ENCODE assay signal across 17 cellular contexts in genomic region chr19:4987286-4987685, GRCh38. TPM values are rescaled to one million over a fixed set of nuclear protein-coding genes. Genes with fewer than 3 reads are reported as not detected.
DNase-seq lines count a peak whose midpoint lies in the region; ATAC-seq, FAIRE-seq and TF ChIP-seq lines count a peak whose summit lies in the region.
"Had no signal": no experiment of that assay in that cellular context is flagged by ENCODE, and none has a peak within 500 bp of the region (broad histone marks: within the 10 kb centered on the region; RNA-seq: fewer than 3 reads in every experiment).

No MANE protein-coding gene starts in this region.

- H3K9me3 ChIP-seq in left ventricle myocardium inferior (replicated peaks), result no peaks in the 10 kb centered on the region
- peaks cover 0 to 11% (median 0%) of the 10 kb centered on the region in 12 donors for H3K9me3 ChIP-seq in heart left ventricle
- H3K9me3 ChIP-seq: gastroesophageal sphincter, mucosa of descending colon had no signal

- H3K9me3 Mint-ChIP-seq in brain (peaks cover 2 to 20% (median 5%) of the 10 kb centered on the region in 5 experiments), type B pancreatic cell (no peaks in the 10 kb centered on the region)
- H3K9me3 Mint-ChIP-seq: activated CD4-positive, alpha-beta memory T cell treated with anti-CD3 and anti-CD28 coated beads, Interleukin-2, amount 10 ng/mL, durations not matched to agents 7 days and 5 days; endodermal cell had no signal

- peak overlapping the region; percentile 4 to 79 (median 71) for H3K27ac Mint-ChIP-seq in brain
- peak overlapping the region; percentile 15 for H3K27ac Mint-ChIP-seq in type B pancreatic cell
- H3K27ac Mint-ChIP-seq: activated CD4-positive, alpha-beta memory T cell treated with anti-CD3 and anti-CD28 coated beads, Interleukin-2, amount 10 ng/mL, durations not matched to agents 7 days and 5 days had no signal

- DNase-seq in left ventricle myocardium inferior (no peak), heart left ventricle (no peak), myocyte (ENCODE audit: low read depth) (peak; percentile 54), type B pancreatic cell (ENCODE audit: extremely low spot score, unreplicated experiment) (no peak), SKM-1 (lab: John Stamatoyannopoulos, UW; ENCODE audit: unreplicated experiment) (no peak), frontal cortex (ENCODE audit: low spot score in 2 of 2) (no peak)
- no peak for DNase-seq in activated CD4-positive, alpha-beta T cell treated with anti-CD3 and anti-CD28 coated beads for 1 hour
- DNase-seq: activated CD4-positive, alpha-beta memory T cell treated with anti-CD3 and anti-CD28 coated beads, Interleukin-2, amount 10 ng/mL, durations not matched to agents 7 days and 5 days; endodermal cell; GF-D8; mucosa of descending colon; NCI-H2029 treated with DMSO at 0.1 percent for 48 hours; stimulated activated CD4-positive, alpha-beta T cell treated with anti-CD3 and anti-CD28 coated beads, Interleukin-4, amount 100 ng/mL, for 24 hours had no signal

- intact Hi-C loops in left ventricle myocardium inferior (cut with micrococcal nuclease) (no loop called here), heart left ventricle (cut with DNase I) (loop anchor here in 1 of 10 donors (5.0 kb wide), 1 partner anchor 35 kb away; no protein-coding TSS in a partner anchor)

- 46 to 54% (median 50%) methylated on average over 11 of the region's 11 CpGs for WGBS in heart left ventricle, 4 donors

- peaks cover 46% of the 10 kb centered on the region for H3K36me3 Mint-ChIP-seq in brain
- H3K36me3 Mint-ChIP-seq in type B pancreatic cell, result peaks cover 5% of the 10 kb centered on the region

- H3K4me3 ChIP-seq in left ventricle myocardium inferior, result peak overlapping the region; percentile 27
- no peak overlapping the region for H3K4me3 ChIP-seq in heart left ventricle
- H3K4me3 ChIP-seq: gastroesophageal sphincter, mucosa of descending colon had no signal

- H3K36me3 ChIP-seq in left ventricle myocardium inferior (peaks cover 4% of the 10 kb centered on the region), heart left ventricle (peaks cover 0 to 9% (median 0%) of the 10 kb centered on the region in 9 donors)

- no peak for TF ChIP-seq CTCF in left ventricle myocardium inferior (IDR thresholded peaks at IDR 0.05; ENCODE audit: borderline replicate concordance)
- no peak for TF ChIP-seq CTCF in heart left ventricle (IDR thresholded peaks at IDR 0.05)
- no peak for TF ChIP-seq CTCF in brain (conservative IDR thresholded peaks at IDR 0.05)
- TF ChIP-seq CTCF in type B pancreatic cell (conservative IDR thresholded peaks at IDR 0.05), result no peak

- H3K4me1 Mint-ChIP-seq in brain (peaks cover 82% of the 10 kb centered on the region), type B pancreatic cell (ENCODE audit: unreplicated experiment) (peaks cover 50% of the 10 kb centered on the region)
- H3K4me1 Mint-ChIP-seq: activated CD4-positive, alpha-beta memory T cell treated with anti-CD3 and anti-CD28 coated beads, Interleukin-2, amount 10 ng/mL, durations not matched to agents 7 days and 5 days had no signal

- no peak for TF ChIP-seq POLR2A in heart left ventricle (IDR thresholded peaks at IDR 0.05)

- H3K27me3 ChIP-seq in left ventricle myocardium inferior (ENCODE audit: low read depth) (no peaks in the 10 kb centered on the region), heart left ventricle (no peaks in the 10 kb centered on the region)
- H3K27me3 ChIP-seq: gastroesophageal sphincter had no signal

- peak overlapping the region; percentile 33 for H3K27ac ChIP-seq in left ventricle myocardium inferior (replicated peaks)
- peak overlapping the region in 4 of 12 donors; percentile 13 to 33 (median 22) for H3K27ac ChIP-seq in heart left ventricle
- H3K27ac ChIP-seq: HL-60 had no signal

- H3K27me3 Mint-ChIP-seq in brain (no peaks in the 10 kb centered on the region), type B pancreatic cell (no peaks in the 10 kb centered on the region)
- H3K27me3 Mint-ChIP-seq: activated CD4-positive, alpha-beta memory T cell treated with anti-CD3 and anti-CD28 coated beads, Interleukin-2, amount 10 ng/mL, durations not matched to agents 7 days and 5 days had no signal

- no peak for ATAC-seq in heart left ventricle
- ATAC-seq: gastroesophageal sphincter, mucosa of descending colon had no signal

- FAIRE-seq in frontal cortex (lab: Jason Lieb, UNC), result no peak
- FAIRE-seq: islet of Langerhans had no signal

- H3K4me3 Mint-ChIP-seq in brain (peak overlapping the region in 4 of 5 experiments; percentile 18 to 25 (median 18)), type B pancreatic cell (no peak overlapping the region)
- H3K4me3 Mint-ChIP-seq: activated CD4-positive, alpha-beta memory T cell treated with anti-CD3 and anti-CD28 coated beads, Interleukin-2, amount 10 ng/mL, durations not matched to agents 7 days and 5 days; endodermal cell had no signal

- H3K4me1 ChIP-seq in left ventricle myocardium inferior (peaks cover 85% of the 10 kb centered on the region), heart left ventricle (peaks cover 9 to 81% (median 54%) of the 10 kb centered on the region in 12 donors)

RNA-seq across cellular contexts. Expression of gene KDM4B, which starts 18.4 kb away (rescaled TPM):
- 34.1 TPM for total RNA-seq in left ventricle myocardium inferior
- 10 to 100 TPM; 21.5 to 36.5 (median 28.1) TPM for total RNA-seq in heart left ventricle
- 10 to 100 TPM; 22.6 to 24.3 TPM for polyA plus RNA-seq in heart left ventricle
- 41.0 TPM for polyA plus RNA-seq in brain (ENCODE audit: insufficient read depth, low read depth, low replicate concordance)
- 25.8 and 41.9 TPM in 2 replicates for total RNA-seq in myocyte
- 51.5 TPM for polyA plus RNA-seq in myocyte (2012)
- total RNA-seq in type B pancreatic cell (ENCODE audit: low replicate concordance), result 34.3 and 48.8 TPM in 2 replicates
- 24.5 TPM for total RNA-seq in frontal cortex
